Comparison of ENCODE assay signal across 8 cellular contexts in genomic region chr3:97821413-97821809, GRCh38. TPM values are rescaled to one million over a fixed set of nuclear protein-coding genes. Genes with fewer than 3 reads are reported as not detected.
DNase-seq lines count a peak whose midpoint lies in the region; ATAC-seq lines count a peak whose summit lies in the region.

No MANE protein-coding gene starts in this region.

- H3K9me3 ChIP-seq in trophoblast cell (ENCODE audit: insufficient read depth, low read depth, low read length) = no peaks in the 10 kb centered on the region

- no peak overlapping the region for H4K91ac ChIP-seq in trophoblast cell (ENCODE audit: low read depth, low read length)

- H3K79me2 ChIP-seq in trophoblast cell (ENCODE audit: control insufficient read depth, insufficient read depth, low read length, poor library complexity) = peaks cover 2% of the 10 kb centered on the region

- H3K36me3 ChIP-seq in trophoblast cell (ENCODE audit: control insufficient read depth in 1 of 2, insufficient read depth in 2 of 2, low read length in 2 of 2) = no peaks in the 10 kb centered on the region

- intact Hi-C loops in Right ventricle myocardium inferior (cut with DNase I) = loop anchor here (5.0 to 10.0 kb wide), 3 partner anchors 61 to 151 kb away; partner anchors contain the start of gene RIOX2

- peak overlapping the region; percentile 97 for H3K4me2 ChIP-seq in trophoblast cell (ENCODE audit: low read length)

- H3K23ac ChIP-seq in trophoblast cell (ENCODE audit: low read length) = no peak overlapping the region

- no peak overlapping the region for H3K4ac ChIP-seq in trophoblast cell (ENCODE audit: low read depth, low read length)

- no peaks in the 10 kb centered on the region for H3K4me1 ChIP-seq in trophoblast cell (ENCODE audit: control insufficient read depth in 1 of 2, insufficient read depth in 2 of 2, low read length in 2 of 2)

- H2BK12ac ChIP-seq in trophoblast cell (ENCODE audit: low read length) = no peak overlapping the region

- ATAC-seq in HG02759 (IDR thresholded peaks at IDR 0.05; ENCODE audit: unreplicated experiment) = peak; percentile 50
- peak; percentile 17 for ATAC-seq in Right ventricle myocardium inferior

- peak overlapping the region; percentile 62 for H4K8ac ChIP-seq in trophoblast cell (ENCODE audit: low read depth, low read length)

- H3K14ac ChIP-seq in trophoblast cell (ENCODE audit: low read length) = no peak overlapping the region

- H2AK5ac ChIP-seq in trophoblast cell (ENCODE audit: low read length) = no peak overlapping the region

- H3K27me3 ChIP-seq in trophoblast cell (ENCODE audit: insufficient read depth, low read length) = no peaks in the 10 kb centered on the region

- peak overlapping the region; percentile 71 for H3K4me3 ChIP-seq in trophoblast cell (ENCODE audit: low read depth, low read length)

- no peak overlapping the region for H3K9ac ChIP-seq in trophoblast cell (ENCODE audit: low read length)

- H3K27ac ChIP-seq in trophoblast cell (ENCODE audit: low read depth, low read length) = no peak overlapping the region

- no peak overlapping the region for H4K12ac ChIP-seq in trophoblast cell (ENCODE audit: low read depth, low read length)

- H2BK5ac ChIP-seq in trophoblast cell (ENCODE audit: low read depth, low read length, poor library complexity) = no peak overlapping the region

- no CpG with 5 or more reads among the region's 22 CpGs for WGBS in trophoblast cell (ENCODE audit: extremely low coverage, insufficient coverage, insufficient read length)

- peaks cover 4% of the 10 kb centered on the region for H3K79me1 ChIP-seq in trophoblast cell (ENCODE audit: low read length)

- H2AFZ ChIP-seq in trophoblast cell (ENCODE audit: insufficient read depth, low read length, poor library complexity) = peak overlapping the region; percentile 58

- peak; percentile 67 to 69 for DNase-seq in NCI-H526 (lab: John Stamatoyannopoulos, UW)
- DNase-seq in NCI-H526 treated with DMSO at 0.1 percent for 48 hours (lab: John Stamatoyannopoulos, UW) = no peak
- DNase-seq in NCI-H524 treated with DMSO at 0.1 percent for 48 hours (lab: John Stamatoyannopoulos, UW) = peak; percentile 58
- peak; percentile 40 for DNase-seq in activated gamma-delta T cell treated with Interleukin-2 at 50 U/mL for 16 hours
- DNase-seq in Right ventricle myocardium inferior (ENCODE audit: missing footprints) = peak; percentile 78
- DNase-seq in trophoblast cell = no peak
- no peak for DNase-seq in NAMALWA (ENCODE audit: low spot score)

- no peak overlapping the region for H2BK120ac ChIP-seq in trophoblast cell (ENCODE audit: insufficient read depth, low read length, poor library complexity)

- no peak overlapping the region for H3K18ac ChIP-seq in trophoblast cell (ENCODE audit: low read length)

RNA-seq across cellular contexts. Expression of gene CRYBG3, which starts 0.4 kb away (rescaled TPM):
- 23.1 TPM for total RNA-seq in Right ventricle myocardium inferior
- polyA plus RNA-seq in trophoblast cell (2013) = 2.9 and 3.0 TPM in 2 replicates

RNA-seq across cellular contexts. Expression of gene ARL6, which starts 56.9 kb away (rescaled TPM):
- 2.5 TPM for total RNA-seq in Right ventricle myocardium inferior
- polyA plus RNA-seq in trophoblast cell (2013) = 3.0 and 3.5 TPM in 2 replicates

Comparison
In these comparisons a context has a peak if more than half of its experiments do, and no peak if none do; other contexts are left out.
1. DNase-seq: peak in NCI-H526 (2 of 2), NCI-H524 treated with DMSO at 0.1 percent for 48 hours (single experiment), activated gamma-delta T cell treated with Interleukin-2 at 50 U/mL for 16 hours (single experiment) and Right ventricle myocardium inferior (single experiment); none in NCI-H526 treated with DMSO at 0.1 percent for 48 hours (single experiment), trophoblast cell (0 of 2) and NAMALWA (single experiment).